ENCODE assay signal across 27 cellular contexts in genomic region chr1:30727013-30727684, GRCh38. TPM values are rescaled to one million over a fixed set of nuclear protein-coding genes. Genes with fewer than 3 reads are reported as not detected.
DNase-seq lines count a peak whose midpoint lies in the region; ATAC-seq and TF ChIP-seq lines count a peak whose summit lies in the region.
"Had no signal": no experiment of that assay in that cellular context is flagged by ENCODE, and none has a peak within 500 bp of the region (broad histone marks: within the 10 kb centered on the region; RNA-seq: fewer than 3 reads in every experiment).

No MANE protein-coding gene starts in this region.

- no peak for ATAC-seq in activated naive CD8-positive, alpha-beta T cell treated with anti-CD3 and anti-CD28 coated beads, Interleukin-2, amount 50 U/mL, for 24 hours
- no peak for ATAC-seq in naive thymus-derived CD8-positive, alpha-beta T cell
- ATAC-seq in GM18861 (IDR thresholded peaks at IDR 0.05; ENCODE audit: unreplicated experiment) = no peak
- ATAC-seq in natural killer cell = no peak
- ATAC-seq: activated T-helper 17 cell treated with anti-CD3 and anti-CD28 coated beads, Interleukin-2, amount 50 U/mL, for 72 hours; left lobe of liver; right cardiac atrium had no signal

- TF ChIP-seq CTCF in brain (conservative IDR thresholded peaks at IDR 0.05) (no peak), natural killer cell (IDR thresholded peaks at IDR 0.05) (no peak)

- H3K36me3 Mint-ChIP-seq in activated naive CD8-positive, alpha-beta T cell = peaks cover 2% of the 10 kb centered on the region
- peaks cover 2% of the 10 kb centered on the region for H3K36me3 Mint-ChIP-seq in activated naive CD8-positive, alpha-beta T cell treated with anti-CD3 and anti-CD28 coated beads, Interleukin-2, amount 50 U/mL, for 24 hours (ENCODE audit: low read depth)
- H3K36me3 Mint-ChIP-seq in brain (no peaks in the 10 kb centered on the region), natural killer cell (no peaks in the 10 kb centered on the region)
- H3K36me3 Mint-ChIP-seq in naive thymus-derived CD8-positive, alpha-beta T cell = peaks cover 0 to 42% (median 1%) of the 10 kb centered on the region in 3 donors

- intact Hi-C loops in natural killer cell (cut with micrococcal nuclease) = no loop called here

- no peak overlapping the region for H3K4me3 Mint-ChIP-seq in activated naive CD8-positive, alpha-beta T cell
- no peak overlapping the region for H3K4me3 Mint-ChIP-seq in activated naive CD8-positive, alpha-beta T cell treated with anti-CD3 and anti-CD28 coated beads, Interleukin-2, amount 50 U/mL, for 24 hours
- H3K4me3 Mint-ChIP-seq in brain = peak overlapping the region in 1 of 5 experiments; percentile 2
- no peak overlapping the region for H3K4me3 Mint-ChIP-seq in naive thymus-derived CD8-positive, alpha-beta T cell
- H3K4me3 Mint-ChIP-seq in natural killer cell = no peak overlapping the region
- H3K4me3 Mint-ChIP-seq: activated T-helper 17 cell treated with anti-CD3 and anti-CD28 coated beads, Interleukin-2, amount 50 U/mL, for 72 hours; immature natural killer cell had no signal

- peak overlapping the region; percentile 41 for H3K27ac Mint-ChIP-seq in activated naive CD8-positive, alpha-beta T cell
- H3K27ac Mint-ChIP-seq in activated naive CD8-positive, alpha-beta T cell treated with anti-CD3 and anti-CD28 coated beads, Interleukin-2, amount 50 U/mL, for 24 hours = no peak overlapping the region
- peak overlapping the region in 3 of 5 experiments; percentile 44 to 88 (median 77) for H3K27ac Mint-ChIP-seq in brain
- H3K27ac Mint-ChIP-seq in naive thymus-derived CD8-positive, alpha-beta T cell = peak overlapping the region in 9 of 10 donors; percentile 15 to 87 (median 59)
- no peak overlapping the region for H3K27ac Mint-ChIP-seq in natural killer cell

- no peak for DNase-seq in activated naive CD8-positive, alpha-beta T cell treated with anti-CD3 and anti-CD28 coated beads, Interleukin-2, amount 50 U/mL, for 24 hours
- DNase-seq in naive thymus-derived CD8-positive, alpha-beta T cell = no peak
- DNase-seq in SIG-M5 (lab: John Stamatoyannopoulos, UW) = no peak
- DNase-seq in natural killer cell = no peak
- no peak for DNase-seq in iPS-NIHi11 (ENCODE audit: low spot score)
- DNase-seq: activated CD4-positive, alpha-beta T cell treated with anti-CD3 and anti-CD28 coated beads for 48 hours; C1 segment of cervical spinal cord; effector memory CD4-positive, alpha-beta T cell; foreskin melanocyte; immature natural killer cell; Kasumi-1; MV-4-11; NCI-H2171; NCI-H524; nephron progenitor cell; SHP77 treated with DMSO at 0.1 percent for 48 hours; stimulated activated CD4-positive, alpha-beta T cell treated with anti-CD3 and anti-CD28 coated beads, Interleukin-12 subunit alpha, Interleukin-12 subunit beta, amount 100 ng/mL, for 4 hours; stomach had no signal

- H3K27me3 Mint-ChIP-seq in activated naive CD8-positive, alpha-beta T cell = no peaks in the 10 kb centered on the region
- H3K27me3 Mint-ChIP-seq in activated naive CD8-positive, alpha-beta T cell treated with anti-CD3 and anti-CD28 coated beads, Interleukin-2, amount 50 U/mL, for 24 hours = no peaks in the 10 kb centered on the region
- peaks cover 10% of the 10 kb centered on the region for H3K27me3 Mint-ChIP-seq in brain
- H3K27me3 Mint-ChIP-seq in naive thymus-derived CD8-positive, alpha-beta T cell = no peaks in the 10 kb centered on the region
- no peaks in the 10 kb centered on the region for H3K27me3 Mint-ChIP-seq in natural killer cell (ENCODE audit: low read depth in 2 of 2)
- H3K27me3 Mint-ChIP-seq: activated T-helper 17 cell treated with anti-CD3 and anti-CD28 coated beads, Interleukin-2, amount 50 U/mL, for 72 hours had no signal

- POLR2A ChIA-PET in naive thymus-derived CD8-positive, alpha-beta T cell (lab: Charles Lee) = interaction anchor here (0.6 to 41.4 kb wide), 5 partner anchors 8 to 194 kb away, joined by 5 to 1432 read pairs (median 7); partner anchors contain the start of gene LAPTM5

- H3K4me1 Mint-ChIP-seq in activated naive CD8-positive, alpha-beta T cell (ENCODE audit: low read depth) = peaks cover 28% of the 10 kb centered on the region
- H3K4me1 Mint-ChIP-seq in activated naive CD8-positive, alpha-beta T cell treated with anti-CD3 and anti-CD28 coated beads, Interleukin-2, amount 50 U/mL, for 24 hours = peaks cover 35% of the 10 kb centered on the region
- H3K4me1 Mint-ChIP-seq in brain = peaks cover 53% of the 10 kb centered on the region
- H3K4me1 Mint-ChIP-seq in naive thymus-derived CD8-positive, alpha-beta T cell = peaks cover 20 to 57% (median 40%) of the 10 kb centered on the region in 4 donors
- H3K4me1 Mint-ChIP-seq in natural killer cell = peaks cover 36 to 45% of the 10 kb centered on the region in 2 donors

- H3K9me3 Mint-ChIP-seq in activated naive CD8-positive, alpha-beta T cell (ENCODE audit: low read depth) = no peaks in the 10 kb centered on the region
- H3K9me3 Mint-ChIP-seq in activated naive CD8-positive, alpha-beta T cell treated with anti-CD3 and anti-CD28 coated beads, Interleukin-2, amount 50 U/mL, for 24 hours = no peaks in the 10 kb centered on the region
- H3K9me3 Mint-ChIP-seq in brain (no peaks in the 10 kb centered on the region), natural killer cell (no peaks in the 10 kb centered on the region)
- no peaks in the 10 kb centered on the region for H3K9me3 Mint-ChIP-seq in naive thymus-derived CD8-positive, alpha-beta T cell
- H3K9me3 Mint-ChIP-seq: activated T-helper 17 cell treated with anti-CD3 and anti-CD28 coated beads, Interleukin-2, amount 50 U/mL, for 72 hours; immature natural killer cell; nephron progenitor cell had no signal

RNA-seq across cellular contexts. Expression of gene MATN1, which starts 3.8 kb away (rescaled TPM):
- 0.14 TPM for polyA plus RNA-seq in brain (ENCODE audit: insufficient read depth, low read depth, low replicate concordance)
- under 1 TPM; 0.47 to 0.96 TPM for total RNA-seq in naive thymus-derived CD8-positive, alpha-beta T cell
- polyA plus RNA-seq in naive thymus-derived CD8-positive, alpha-beta T cell = under 1 TPM in 1 of 3 donors, not detected in 2; 0.07 TPM
- total RNA-seq in natural killer cell = 1 to 10 TPM in 2 of 3 donors, under 1 TPM in 1; 0.93 to 1.7 (median 1.2) TPM
- total RNA-seq: esophagus muscularis mucosa; left lobe of liver; right cardiac atrium; T-helper 1 cell treated with Interleukin-12 subunit alpha and Interleukin-12 subunit beta and Interleukin-4 antibody, amounts not matched to agents 30 ng/mL and 1 ng/mL, for 36 hours; ureter had no signal
- polyA plus RNA-seq: immature natural killer cell, stomach had no signal

RNA-seq across cellular contexts. Expression of gene LAPTM5, which starts 30.4 kb away (rescaled TPM):
- polyA plus RNA-seq in brain (ENCODE audit: insufficient read depth, low read depth, low replicate concordance) = 35.0 TPM
- total RNA-seq in naive thymus-derived CD8-positive, alpha-beta T cell = 100 to 1,000 TPM; 565 to 585 TPM
- 100 to 1,000 TPM; 534 to 602 (median 561) TPM for polyA plus RNA-seq in naive thymus-derived CD8-positive, alpha-beta T cell
- 100 to 1,000 TPM; 520 to 674 (median 533) TPM for total RNA-seq in natural killer cell

Comparison
In these comparisons a context has a peak if more than half of its experiments do, and no peak if none do; other contexts are left out.
1. H3K27ac Mint-ChIP-seq: peak in activated naive CD8-positive, alpha-beta T cell (single experiment), brain (3 of 5) and naive thymus-derived CD8-positive, alpha-beta T cell (9 of 10); none in activated naive CD8-positive, alpha-beta T cell treated with anti-CD3 and anti-CD28 coated beads, Interleukin-2, amount 50 U/mL, for 24 hours (single experiment) and natural killer cell (0 of 2).